In genomic region chr16:22887445-22887844, GRCh38 we compare ENCODE assay signal across 26 cellular contexts.
DNase-seq lines count a peak whose midpoint lies in the region; TF ChIP-seq lines count a peak whose summit lies in the region.
"Had no signal": no experiment of that assay in that cellular context is flagged by ENCODE, and none has a peak within 500 bp of the region (broad histone marks: within the 10 kb centered on the region; RNA-seq: fewer than 3 reads in every experiment).

No MANE protein-coding gene starts in this region.

- intact Hi-C loops in sigmoid colon (cut with DNase I): no loop called here

- H3K27me3 Mint-ChIP-seq in endothelial cell (ENCODE audit: unreplicated experiment): no peaks in the 10 kb centered on the region

- no peaks in the 10 kb centered on the region for H3K9me3 ChIP-seq in sigmoid colon
- H3K9me3 ChIP-seq: A549; BLaER1 treated with 17β-estradiol and CSF1 and Interleukin-3, amounts not matched to agents 10 nM and 100 nM; Caco-2; HAP-1; MG63 had no signal

- H3K36me3 Mint-ChIP-seq in endothelial cell (ENCODE audit: low read depth, unreplicated experiment): no peaks in the 10 kb centered on the region
- H3K36me3 Mint-ChIP-seq: CD4-positive, alpha-beta memory T cell had no signal

- H3K4me3 Mint-ChIP-seq in endothelial cell (ENCODE audit: unreplicated experiment): no peak overlapping the region
- H3K4me3 Mint-ChIP-seq: CD4-positive, alpha-beta memory T cell; T-helper 2 cell treated with Interferon-gamma antibody and Interleukin-4, amounts not matched to agents 5 μg/mL and 100 μg/mL, for 36 hours had no signal

- H3K27ac ChIP-seq in sigmoid colon: no peak overlapping the region
- H3K27ac ChIP-seq: A549; BLaER1 treated with 17β-estradiol and CSF1 and Interleukin-3, amounts not matched to agents 10 nM and 100 nM had no signal

- no peak overlapping the region for H3K27ac Mint-ChIP-seq in endothelial cell (ENCODE audit: unreplicated experiment)
- H3K27ac Mint-ChIP-seq: T-helper 2 cell treated with Interferon-gamma antibody and Interleukin-4, amounts not matched to agents 5 μg/mL and 100 μg/mL, for 36 hours had no signal

- no peaks in the 10 kb centered on the region for H3K4me1 Mint-ChIP-seq in endothelial cell (ENCODE audit: unreplicated experiment)
- H3K4me1 Mint-ChIP-seq: CD4-positive, alpha-beta memory T cell had no signal

- H3K4me1 ChIP-seq in sigmoid colon: no peaks in the 10 kb centered on the region
- H3K4me1 ChIP-seq: A549, Caco-2, HAP-1 had no signal

- H3K36me3 ChIP-seq in sigmoid colon: no peaks in the 10 kb centered on the region
- H3K36me3 ChIP-seq: BLaER1 treated with 17β-estradiol and CSF1 and Interleukin-3, amounts not matched to agents 10 nM and 100 nM; HAP-1; MG63 had no signal

- TF ChIP-seq POLR2A in sigmoid colon (IDR thresholded peaks at IDR 0.05): no peak

- H3K4me3 ChIP-seq in sigmoid colon: no peak overlapping the region
- H3K4me3 ChIP-seq: A549; BLaER1 treated with 17β-estradiol and CSF1 and Interleukin-3, amounts not matched to agents 10 nM and 100 nM; HAP-1; MG63 had no signal

- H3K27me3 ChIP-seq in sigmoid colon: no peaks in the 10 kb centered on the region
- H3K27me3 ChIP-seq: BLaER1 treated with 17β-estradiol and CSF1 and Interleukin-3, amounts not matched to agents 10 nM and 100 nM had no signal

- H3K9me3 Mint-ChIP-seq in endothelial cell (ENCODE audit: unreplicated experiment): no peaks in the 10 kb centered on the region
- H3K9me3 Mint-ChIP-seq: CD4-positive, alpha-beta memory T cell; T-helper 2 cell treated with Interferon-gamma antibody and Interleukin-4, amounts not matched to agents 5 μg/mL and 100 μg/mL, for 36 hours had no signal

- 63 to 78% methylated on average over 6 of the region's 6 CpGs for WGBS in sigmoid colon, 2 donors

- no peak for TF ChIP-seq CTCF in endothelial cell (IDR thresholded peaks at IDR 0.05; ENCODE audit: unreplicated experiment)
- TF ChIP-seq CTCF in sigmoid colon (IDR thresholded peaks at IDR 0.05): no peak

- no peak for TF ChIP-seq EP300 in sigmoid colon (IDR thresholded peaks at IDR 0.05)

- DNase-seq in DMS153 (lab: John Stamatoyannopoulos, UW) (peak; percentile 78), DMS53 treated with DMSO at 0.1 percent for 48 hours (lab: John Stamatoyannopoulos, UW; ENCODE audit: unreplicated experiment) (peak; percentile 86), NCI-H2196 (lab: John Stamatoyannopoulos, UW; ENCODE audit: unreplicated experiment) (peak; percentile 37), SHP77 treated with DMSO at 0.1 percent for 48 hours (lab: John Stamatoyannopoulos, UW) (peak; percentile 9), activated gamma-delta T cell (lab: John Stamatoyannopoulos, UW) (no peak), endothelial cell (ENCODE audit: low spot score) (no peak), sigmoid colon (no peak)
- DNase-seq: AML-193; Caco-2; CD4-positive, alpha-beta memory T cell; GOT3; IMR-90; KG1; MG63; NCI-H1417; NCI-H1694; NCI-H2171 treated with DMSO at 0.1 percent for 48 hours; NCI-H446; NCI-H526 treated with DMSO at 0.1 percent for 48 hours; Right ventricle myocardium superior; RPMI8226; T-helper 1 cell had no signal

Comparison
In these comparisons a context has a peak if more than half of its experiments do, and no peak if none do; other contexts are left out.
1. DNase-seq: peak in DMS153 (single experiment), DMS53 treated with DMSO at 0.1 percent for 48 hours (single experiment), NCI-H2196 (single experiment) and SHP77 treated with DMSO at 0.1 percent for 48 hours (single experiment); none in activated gamma-delta T cell (single experiment), endothelial cell (single experiment) and sigmoid colon (single experiment).